1 cellular context compared by ENCODE assay signal in the genomic region with DNA sequence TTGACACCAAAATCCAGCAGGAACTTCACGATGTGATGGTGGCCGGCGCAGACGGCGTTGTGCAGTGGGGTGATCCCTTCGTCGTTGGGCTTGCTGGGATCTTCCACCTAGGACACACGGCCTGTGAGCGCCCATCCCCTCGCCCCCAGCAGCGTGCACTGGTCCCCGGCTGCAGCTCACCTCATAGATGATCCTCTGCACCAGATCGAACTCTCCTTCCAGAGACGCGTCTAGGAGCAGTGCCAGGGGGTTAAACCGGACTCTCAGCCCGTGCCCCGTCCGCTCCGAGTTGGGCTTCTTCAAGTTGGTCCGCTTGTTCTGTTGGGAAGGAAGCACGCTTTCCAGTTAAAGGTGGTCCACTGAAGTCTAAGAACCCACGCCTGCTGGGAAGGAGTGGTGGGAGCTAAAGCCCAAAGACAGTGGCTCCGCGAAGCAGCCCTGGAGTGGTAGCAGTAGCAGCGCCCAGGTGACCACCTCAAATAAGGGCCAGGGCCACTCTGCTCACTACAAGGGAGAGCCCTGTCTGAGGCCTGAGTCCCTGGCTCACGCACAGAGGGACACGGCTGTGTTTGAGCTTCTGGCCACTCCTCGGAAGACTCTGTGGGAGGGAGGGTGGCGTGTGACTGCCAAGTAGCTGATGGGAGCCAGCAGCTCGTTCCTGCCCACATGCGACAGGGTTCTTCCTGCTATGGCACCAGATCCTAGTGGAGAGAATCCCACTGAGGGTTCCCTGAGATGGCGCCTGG.
TF ChIP-seq lines count a peak whose summit lies in the region.

No MANE protein-coding gene starts in this region.

TF ChIP-seq in WTC11, 78 proteins besides CTCF, POLR2A, EP300 and RAD21 (continued from another document):
- TF ChIP-seq ZNF425 (CRISPR knock-in tag; conservative IDR thresholded peaks at IDR 0.05) (no peak), ZNF121 (CRISPR knock-in tag; IDR thresholded peaks at IDR 0.05) (no peak), PREB (CRISPR knock-in tag; IDR thresholded peaks at IDR 0.05; ENCODE audit: borderline replicate concordance) (no peak), ZBTB21 (CRISPR knock-in tag; IDR thresholded peaks at IDR 0.05; ENCODE audit: borderline replicate concordance) (no peak), TP53 (CRISPR knock-in tag; IDR thresholded peaks at IDR 0.05) (no peak), FOXJ3 (CRISPR knock-in tag; IDR thresholded peaks at IDR 0.05; ENCODE audit: borderline replicate concordance) (no peak), FOXP4 (CRISPR knock-in tag; IDR thresholded peaks at IDR 0.05) (no peak), ZNF396 (CRISPR knock-in tag; IDR thresholded peaks at IDR 0.05; ENCODE audit: borderline replicate concordance) (no peak), HMGA2 (CRISPR knock-in tag; IDR thresholded peaks at IDR 0.05) (no peak)
- TF ChIP-seq, protein P1, sequence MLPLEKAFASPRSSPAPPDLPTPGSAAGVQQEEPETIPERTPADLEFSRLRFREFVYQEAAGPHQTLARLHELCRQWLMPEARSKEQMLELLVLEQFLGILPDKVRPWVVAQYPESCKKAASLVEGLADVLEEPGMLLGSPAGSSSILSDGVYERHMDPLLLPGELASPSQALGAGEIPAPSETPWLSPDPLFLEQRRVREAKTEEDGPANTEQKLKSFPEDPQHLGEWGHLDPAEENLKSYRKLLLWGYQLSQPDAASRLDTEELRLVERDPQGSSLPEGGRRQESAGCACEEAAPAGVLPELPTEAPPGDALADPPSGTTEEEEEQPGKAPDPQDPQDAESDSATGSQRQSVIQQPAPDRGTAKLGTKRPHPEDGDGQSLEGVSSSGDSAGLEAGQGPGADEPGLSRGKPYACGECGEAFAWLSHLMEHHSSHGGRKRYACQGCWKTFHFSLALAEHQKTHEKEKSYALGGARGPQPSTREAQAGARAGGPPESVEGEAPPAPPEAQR (CRISPR knock-in tag; IDR thresholded peaks at IDR 0.05): no peak
- TF ChIP-seq, protein P2, sequence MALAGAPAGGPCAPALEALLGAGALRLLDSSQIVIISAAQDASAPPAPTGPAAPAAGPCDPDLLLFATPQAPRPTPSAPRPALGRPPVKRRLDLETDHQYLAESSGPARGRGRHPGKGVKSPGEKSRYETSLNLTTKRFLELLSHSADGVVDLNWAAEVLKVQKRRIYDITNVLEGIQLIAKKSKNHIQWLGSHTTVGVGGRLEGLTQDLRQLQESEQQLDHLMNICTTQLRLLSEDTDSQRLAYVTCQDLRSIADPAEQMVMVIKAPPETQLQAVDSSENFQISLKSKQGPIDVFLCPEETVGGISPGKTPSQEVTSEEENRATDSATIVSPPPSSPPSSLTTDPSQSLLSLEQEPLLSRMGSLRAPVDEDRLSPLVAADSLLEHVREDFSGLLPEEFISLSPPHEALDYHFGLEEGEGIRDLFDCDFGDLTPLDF (CRISPR knock-in tag; IDR thresholded peaks at IDR 0.05): no peak
